Comparison of ENCODE assay signal across 2 cellular contexts in genomic region chr17:7592422-7593021, GRCh38.
TF ChIP-seq lines count a peak whose summit lies in the region.

No MANE protein-coding gene starts in this region.

TF ChIP-seq in GM23338, 12 proteins besides CTCF, POLR2A, EP300 and RAD21:
- TF ChIP-seq ZNF114 (CRISPR knock-in tag; IDR thresholded peaks at IDR 0.05), result no peak
- no peak for TF ChIP-seq STAT1 (IDR thresholded peaks at IDR 0.05; ENCODE audit: unreplicated experiment)
- TF ChIP-seq ETS1 (IDR thresholded peaks at IDR 0.05), result no peak
- TF ChIP-seq EZH2phosphoT487 (IDR thresholded peaks at IDR 0.05; ENCODE audit: unreplicated experiment), result no peak
- TF ChIP-seq, protein P1, sequence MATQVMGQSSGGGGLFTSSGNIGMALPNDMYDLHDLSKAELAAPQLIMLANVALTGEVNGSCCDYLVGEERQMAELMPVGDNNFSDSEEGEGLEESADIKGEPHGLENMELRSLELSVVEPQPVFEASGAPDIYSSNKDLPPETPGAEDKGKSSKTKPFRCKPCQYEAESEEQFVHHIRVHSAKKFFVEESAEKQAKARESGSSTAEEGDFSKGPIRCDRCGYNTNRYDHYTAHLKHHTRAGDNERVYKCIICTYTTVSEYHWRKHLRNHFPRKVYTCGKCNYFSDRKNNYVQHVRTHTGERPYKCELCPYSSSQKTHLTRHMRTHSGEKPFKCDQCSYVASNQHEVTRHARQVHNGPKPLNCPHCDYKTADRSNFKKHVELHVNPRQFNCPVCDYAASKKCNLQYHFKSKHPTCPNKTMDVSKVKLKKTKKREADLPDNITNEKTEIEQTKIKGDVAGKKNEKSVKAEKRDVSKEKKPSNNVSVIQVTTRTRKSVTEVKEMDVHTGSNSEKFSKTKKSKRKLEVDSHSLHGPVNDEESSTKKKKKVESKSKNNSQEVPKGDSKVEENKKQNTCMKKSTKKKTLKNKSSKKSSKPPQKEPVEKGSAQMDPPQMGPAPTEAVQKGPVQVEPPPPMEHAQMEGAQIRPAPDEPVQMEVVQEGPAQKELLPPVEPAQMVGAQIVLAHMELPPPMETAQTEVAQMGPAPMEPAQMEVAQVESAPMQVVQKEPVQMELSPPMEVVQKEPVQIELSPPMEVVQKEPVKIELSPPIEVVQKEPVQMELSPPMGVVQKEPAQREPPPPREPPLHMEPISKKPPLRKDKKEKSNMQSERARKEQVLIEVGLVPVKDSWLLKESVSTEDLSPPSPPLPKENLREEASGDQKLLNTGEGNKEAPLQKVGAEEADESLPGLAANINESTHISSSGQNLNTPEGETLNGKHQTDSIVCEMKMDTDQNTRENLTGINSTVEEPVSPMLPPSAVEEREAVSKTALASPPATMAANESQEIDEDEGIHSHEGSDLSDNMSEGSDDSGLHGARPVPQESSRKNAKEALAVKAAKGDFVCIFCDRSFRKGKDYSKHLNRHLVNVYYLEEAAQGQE (IDR thresholded peaks at IDR 0.05; ENCODE audit: unreplicated experiment), result no peak
- TF ChIP-seq JUNB (IDR thresholded peaks at IDR 0.05; ENCODE audit: unreplicated experiment), result no peak
- TF ChIP-seq ZNF331 (CRISPR knock-in tag; IDR thresholded peaks at IDR 0.05; ENCODE audit: low read depth), result no peak
- no peak for TF ChIP-seq NANOG (IDR thresholded peaks at IDR 0.05; ENCODE audit: borderline replicate concordance)
- TF ChIP-seq EZH2 (IDR thresholded peaks at IDR 0.05; ENCODE audit: low read depth, unreplicated experiment), result no peak
- no peak for TF ChIP-seq ZNF462 (CRISPR knock-in tag; IDR thresholded peaks at IDR 0.05)
- no peak for TF ChIP-seq POLR2AphosphoS5 (IDR thresholded peaks at IDR 0.05; ENCODE audit: low read depth)
- TF ChIP-seq CREB1 (CRISPR knock-in tag; IDR thresholded peaks at IDR 0.05; ENCODE audit: low read depth), result no peak

TF ChIP-seq in H1, 55 proteins besides CTCF, POLR2A, EP300 and RAD21:
- TF ChIP-seq EZH2 (IDR thresholded peaks at IDR 0.05; ENCODE audit: low read depth, low read length, severe bottlenecking) (no peak), CEBPB (IDR thresholded peaks at IDR 0.05; ENCODE audit: low read depth, low read length) (no peak), SUZ12 (IDR thresholded peaks at IDR 0.05; ENCODE audit: low read length) (no peak), PHF8 (conservative IDR thresholded peaks at IDR 0.05; ENCODE audit: low read depth, low read length) (no peak)
